Comparison of ENCODE assay signal across 8 cellular contexts in genomic region chr14:100108042-100108825, GRCh38. TPM values are rescaled to one million over a fixed set of nuclear protein-coding genes. Genes with fewer than 3 reads are reported as not detected.
DNase-seq lines count a peak whose midpoint lies in the region; ATAC-seq, FAIRE-seq and TF ChIP-seq lines count a peak whose summit lies in the region.

No MANE protein-coding gene starts in this region.

- no peaks in the 10 kb centered on the region for H3K9me3 ChIP-seq in small intestine (ENCODE audit: control insufficient read depth, low read depth)

- TF ChIP-seq CTCF in GM10266 (IDR thresholded peaks at IDR 0.05; ENCODE audit: control insufficient read depth, insufficient read depth, low read depth, missing control alignments): peak; percentile 77

- ATAC-seq in HG02571 (IDR thresholded peaks at IDR 0.05; ENCODE audit: unreplicated experiment) (peak; percentile 55), GM21737 (IDR thresholded peaks at IDR 0.05; ENCODE audit: unreplicated experiment) (no peak)

- FAIRE-seq in small intestine (lab: Jason Lieb, UNC): no peak

- no peaks in the 10 kb centered on the region for H3K36me3 ChIP-seq in small intestine (ENCODE audit: control insufficient read depth in 2 of 2, insufficient read depth in 2 of 2, low read length in 2 of 2)

- H3K4me1 ChIP-seq in small intestine (ENCODE audit: control insufficient read depth in 2 of 2, insufficient read depth in 1 of 2, low read depth in 1 of 2, low read length in 1 of 2): peaks cover 0 to 8% of the 10 kb centered on the region in 2 donors

- H3K4me3 ChIP-seq in small intestine (ENCODE audit: low read depth in 1 of 2, low read length in 2 of 2): no peak overlapping the region

- 29 to 35% (median 34%) methylated on average over 13 of the region's 13 CpGs for WGBS in small intestine, 3 donors

- peak; percentile 78 for DNase-seq in GM10266 (ENCODE audit: extremely low spot score)
- DNase-seq in NCI-H128 (lab: John Stamatoyannopoulos, UW; ENCODE audit: unreplicated experiment): peak; percentile 64
- peak; percentile 90 for DNase-seq in T-helper 9 cell
- DNase-seq in hippocampal formation (lab: John Stamatoyannopoulos, UW): peak; percentile 28 to 73
- DNase-seq in small intestine: peak; percentile 72

- no peaks in the 10 kb centered on the region for H3K27me3 ChIP-seq in small intestine (ENCODE audit: control insufficient read depth in 2 of 2, insufficient read depth in 2 of 2, low read length in 2 of 2)

- H3K27ac ChIP-seq in angular gyrus (ENCODE audit: low read depth, low read length) (peak overlapping the region; percentile 80), small intestine (ENCODE audit: low read depth in 1 of 2, low read length in 1 of 2) (peak overlapping the region in 1 of 2 donors; percentile 32)

RNA-seq across cellular contexts. Expression of gene EVL, which starts 43.0 kb away (rescaled TPM):
- 10 to 100 TPM; 21.0 to 35.2 (median 28.4) TPM for polyA plus RNA-seq in small intestine

RNA-seq across cellular contexts. Expression of gene DEGS2, which starts 51.2 kb away (rescaled TPM):
- 10 to 100 TPM; 16.1 to 47.0 (median 19.7) TPM for polyA plus RNA-seq in small intestine
